14 cellular contexts compared by ENCODE assay signal in genomic region chr4:129358571-129358970, GRCh38.
A peak's percentile ranks its signal among the peaks of the same experiment; 100 is the strongest.
DNase-seq lines count a peak whose midpoint lies in the region; ATAC-seq, FAIRE-seq and TF ChIP-seq lines count a peak whose summit lies in the region.
"Had no signal": no experiment of that assay in that cellular context is flagged by ENCODE, and none has a peak within 500 bp of the region (broad histone marks: within the 10 kb centered on the region; RNA-seq: fewer than 3 reads in every experiment).

No MANE protein-coding gene starts in this region.

- no peaks in the 10 kb centered on the region for H3K9me3 Mint-ChIP-seq in naive thymus-derived CD8-positive, alpha-beta T cell
- H3K9me3 Mint-ChIP-seq: activated naive CD8-positive, alpha-beta T cell treated with anti-CD3 and anti-CD28 coated beads for 36 hours; CD8-positive, alpha-beta T cell; T-helper 1 cell treated with Interleukin-12 subunit alpha and Interleukin-12 subunit beta and Interleukin-4 antibody, amounts not matched to agents 30 μg/mL and 1 μg/mL, for 36 hours had no signal

- no peaks in the 10 kb centered on the region for H3K36me3 ChIP-seq in HEK293 (ENCODE audit: control insufficient read depth in 2 of 2, insufficient read depth in 1 of 2, low read length in 2 of 2)
- no peaks in the 10 kb centered on the region for H3K36me3 ChIP-seq in SK-N-SH (replicated peaks in 1 of 2; ENCODE audit: control insufficient read depth in 1 of 2, insufficient read depth in 2 of 2, low read length in 1 of 2)
- no peaks in the 10 kb centered on the region for H3K36me3 ChIP-seq in spleen
- H3K36me3 ChIP-seq in kidney (ENCODE audit: control insufficient read depth in 1 of 2, insufficient read depth in 2 of 2, low read length in 2 of 2) = no peaks in the 10 kb centered on the region

- TF ChIP-seq POLR2A in spleen (IDR thresholded peaks at IDR 0.05) = no peak

- H3K27ac Mint-ChIP-seq in naive thymus-derived CD8-positive, alpha-beta T cell = no peak overlapping the region
- H3K27ac Mint-ChIP-seq: activated naive CD8-positive, alpha-beta T cell treated with anti-CD3 and anti-CD28 coated beads for 36 hours; CD8-positive, alpha-beta T cell; nephron progenitor cell; T-helper 1 cell treated with Interleukin-12 subunit alpha and Interleukin-12 subunit beta and Interleukin-4 antibody, amounts not matched to agents 30 μg/mL and 1 μg/mL, for 36 hours had no signal

- no peak overlapping the region for H3K4me3 Mint-ChIP-seq in naive thymus-derived CD8-positive, alpha-beta T cell
- H3K4me3 Mint-ChIP-seq: activated naive CD8-positive, alpha-beta T cell treated with anti-CD3 and anti-CD28 coated beads for 36 hours; CD8-positive, alpha-beta T cell; nephron progenitor cell; T-helper 1 cell treated with Interleukin-12 subunit alpha and Interleukin-12 subunit beta and Interleukin-4 antibody, amounts not matched to agents 30 μg/mL and 1 μg/mL, for 36 hours had no signal

- no peak for TF ChIP-seq RAD21 in SK-N-SH (IDR thresholded peaks at IDR 0.05; ENCODE audit: low read length)

- H3K4me1 ChIP-seq in HEK293 (ENCODE audit: control insufficient read depth, insufficient read depth, low read length) (no peaks in the 10 kb centered on the region), SK-N-SH (ENCODE audit: control insufficient read depth in 1 of 2, insufficient read depth in 2 of 2, low read depth in 1 of 2, low read length in 1 of 2) (no peaks in the 10 kb centered on the region), spleen (peaks cover 0 to 6% (median 0%) of the 10 kb centered on the region in 6 donors), kidney (ENCODE audit: control insufficient read depth in 1 of 2, insufficient read depth in 1 of 2, low read depth in 1 of 2, low read length in 2 of 2) (no peaks in the 10 kb centered on the region)

- TF ChIP-seq CTCF in AG09309 (IDR thresholded peaks at IDR 0.05; ENCODE audit: control insufficient read depth, insufficient read depth, low read depth, low read length, missing control alignments) (no peak), HEK293 (tag by site-specific recombination; IDR thresholded peaks at IDR 0.05) (no peak), SK-N-SH (IDR thresholded peaks at IDR 0.05) (no peak), spleen (IDR thresholded peaks at IDR 0.05 in 8 of 11, conservative IDR thresholded peaks at IDR 0.05 in 3 of 11) (no peak), kidney (IDR thresholded peaks at IDR 0.05; ENCODE audit: borderline replicate concordance, extremely low read depth, insufficient read depth) (no peak)

- no peak overlapping the region for H3K4me3 ChIP-seq in AG09309 (ENCODE audit: control insufficient read depth, low read depth, low read length)
- no peak overlapping the region for H3K4me3 ChIP-seq in HEK293 (ENCODE audit: low read depth, low read length)
- no peak overlapping the region for H3K4me3 ChIP-seq in SK-N-SH (ENCODE audit: low read depth in 2 of 2, low read length in 1 of 2)
- H3K4me3 ChIP-seq in spleen = no peak overlapping the region
- no peak overlapping the region for H3K4me3 ChIP-seq in kidney (ENCODE audit: low read length in 2 of 2)
- H3K4me3 ChIP-seq: GM12878 had no signal

- H3K9me3 ChIP-seq in HEK293 (ENCODE audit: control insufficient read depth, insufficient read depth, low read depth, low read length) (no peaks in the 10 kb centered on the region), SK-N-SH (no peaks in the 10 kb centered on the region), spleen (no peaks in the 10 kb centered on the region), kidney (ENCODE audit: control insufficient read depth in 1 of 2, low read length in 2 of 2) (no peaks in the 10 kb centered on the region)

- ATAC-seq in naive thymus-derived CD8-positive, alpha-beta T cell = no peak
- no peak for ATAC-seq in HG03469 (IDR thresholded peaks at IDR 0.05; ENCODE audit: unreplicated experiment)
- ATAC-seq: CD8-positive, alpha-beta T cell; GM12878 had no signal

- DNase-seq in AG09309 (ENCODE audit: low read depth) (peak; percentile 18), SK-N-SH (no peak), fibroblast of the conjunctiva (ENCODE audit: low read depth) (peak; percentile 33), spleen (no peak), kidney (no peak)
- DNase-seq in naive thymus-derived CD8-positive, alpha-beta T cell = no peak
- DNase-seq: activated naive CD8-positive, alpha-beta T cell treated with anti-CD3 and anti-CD28 coated beads for 36 hours; CD8-positive, alpha-beta T cell; nephron progenitor cell; small intestine had no signal

- H3K9me2 ChIP-seq in SK-N-SH = no peaks in the 10 kb centered on the region

- no peaks in the 10 kb centered on the region for H4K20me1 ChIP-seq in SK-N-SH (ENCODE audit: insufficient read depth)

- peaks cover 6 to 31% (median 18%) of the 10 kb centered on the region in 5 donors for H3K27me3 Mint-ChIP-seq in naive thymus-derived CD8-positive, alpha-beta T cell

- no peak for FAIRE-seq in kidney (lab: Jason Lieb, UNC)
- FAIRE-seq: GM12878, small intestine had no signal

- no peak overlapping the region for H2AFZ ChIP-seq in SK-N-SH (ENCODE audit: low read depth)

- H3K79me2 ChIP-seq in SK-N-SH (ENCODE audit: insufficient read depth) = no peaks in the 10 kb centered on the region

- no peak for TF ChIP-seq EP300 in SK-N-SH (IDR thresholded peaks at IDR 0.05; ENCODE audit: borderline replicate concordance in 1 of 2, low read depth in 1 of 2, low read length in 1 of 2)

- intact Hi-C loops in spleen (cut with DNase I; ENCODE audit: low total_unique reads) = no loop called here
- intact Hi-C loops in kidney (cut with DNase I) = no loop called here

- H3K27ac ChIP-seq in HEK293 (ENCODE audit: extremely low read depth, low read depth, low read length) (no peak overlapping the region), SK-N-SH (ENCODE audit: low read depth in 2 of 2, low read length in 1 of 2) (no peak overlapping the region), spleen (no peak overlapping the region), kidney (ENCODE audit: low read depth in 2 of 2, low read length in 2 of 2) (no peak overlapping the region)

- no peak overlapping the region for H3K4me2 ChIP-seq in SK-N-SH

- H3K4me1 Mint-ChIP-seq in naive thymus-derived CD8-positive, alpha-beta T cell = no peaks in the 10 kb centered on the region
- H3K4me1 Mint-ChIP-seq: activated naive CD8-positive, alpha-beta T cell treated with anti-CD3 and anti-CD28 coated beads for 36 hours had no signal

- H3K9ac ChIP-seq in SK-N-SH = no peak overlapping the region
- no peak overlapping the region for H3K9ac ChIP-seq in kidney (ENCODE audit: low read length in 2 of 2)

- H3K27me3 ChIP-seq in SK-N-SH (ENCODE audit: insufficient read depth) (no peaks in the 10 kb centered on the region), spleen (replicated peaks in 1 of 7) (peaks cover 0 to 6% (median 0%) of the 10 kb centered on the region in 7 donors)

- POLR2A ChIA-PET in HEK293 (lab: Yijun Ruan, JAX) (no interaction called here), SK-N-SH (lab: Yijun Ruan, JAX) (no interaction called here)
- POLR2A ChIA-PET in naive thymus-derived CD8-positive, alpha-beta T cell (lab: Charles Lee) = no interaction called here

- H3K36me3 Mint-ChIP-seq in naive thymus-derived CD8-positive, alpha-beta T cell = no peaks in the 10 kb centered on the region
- H3K36me3 Mint-ChIP-seq: activated naive CD8-positive, alpha-beta T cell treated with anti-CD3 and anti-CD28 coated beads for 36 hours; CD8-positive, alpha-beta T cell had no signal

- CTCF ChIA-PET in HEK293 (lab: Yijun Ruan, JAX) (no interaction called here), SK-N-SH (lab: Yijun Ruan, JAX) (interaction anchor here (1.1 to 9.3 kb wide), 3 partner anchors 12 to 281 kb away, joined by 4 to 152 read pairs (median 12); no protein-coding TSS in a partner anchor)

- H3F3A ChIP-seq in SK-N-SH (replicated peaks; ENCODE audit: insufficient read depth) = no peaks in the 10 kb centered on the region

TF ChIP-seq in HEK293, 187 proteins besides CTCF, POLR2A, EP300 and RAD21:
- TF ChIP-seq ZNF660 (tag by site-specific recombination; IDR thresholded peaks at IDR 0.05) (0 out of 2 replicates have a peak, but pooled peaks have one; percentile 35), ZNF354C (tag by site-specific recombination; IDR thresholded peaks at IDR 0.05; ENCODE audit: borderline replicate concordance, low read depth) (no peak)
TF ChIP-seq in HEK293: peak in this region for 1.

TF ChIP-seq in SK-N-SH, 30 proteins besides CTCF, POLR2A, EP300 and RAD21 (continues in another document):
- no peak for TF ChIP-seq USF2 (IDR thresholded peaks at IDR 0.05; ENCODE audit: borderline replicate concordance, low read depth, low read length)
- no peak for TF ChIP-seq USF1 (IDR thresholded peaks at IDR 0.05; ENCODE audit: borderline replicate concordance, low read depth)
- TF ChIP-seq TCF12 (IDR thresholded peaks at IDR 0.05) = no peak
- TF ChIP-seq EZH2phosphoT487 (IDR thresholded peaks at IDR 0.05; ENCODE audit: borderline replicate concordance, low read depth) = no peak

Comparison
In these comparisons a context has a peak if more than half of its experiments do, and no peak if none do; other contexts are left out.
1. DNase-seq: peak in AG09309 (single experiment) and fibroblast of the conjunctiva (single experiment); none in SK-N-SH (single experiment), naive thymus-derived CD8-positive, alpha-beta T cell (0 of 10), spleen (single experiment) and kidney (single experiment).